8 cellular contexts compared by ENCODE assay signal in genomic region chr16:30377050-30377811, GRCh38. TPM values are rescaled to one million over a fixed set of nuclear protein-coding genes. Genes with fewer than 3 reads are reported as not detected.
A peak's percentile ranks its signal among the peaks of the same experiment; 100 is the strongest.
DNase-seq lines count a peak whose midpoint lies in the region; ATAC-seq and TF ChIP-seq lines count a peak whose summit lies in the region.

No MANE protein-coding gene starts in this region.

- H3K4me3 ChIP-seq in Panc1 (ENCODE audit: low read depth in 2 of 2, low read length in 2 of 2) (peak overlapping the region; percentile 89 to 96), epithelial cell of proximal tubule (ENCODE audit: low read depth, low read length) (peak overlapping the region; percentile 80), prostate gland (peak overlapping the region; percentile 56 to 62)

- intact Hi-C loops in Panc1 (cut with micrococcal nuclease; ENCODE audit: unreplicated experiment) (no loop called here), prostate gland (cut with DNase I) (loop anchor here (10.0 kb wide), 1 partner anchor 282 kb away; the partner anchor contains the start of genes TBX6 and YPEL3)

- no peak for DNase-seq in Panc1 (ENCODE audit: low read depth, low spot score)
- no peak for DNase-seq in epithelial cell of proximal tubule (ENCODE audit: low read depth)
- no peak for DNase-seq in prostate gland (ENCODE audit: low spot score)
- no peak for DNase-seq in MV-4-11 (lab: John Stamatoyannopoulos, UW)
- DNase-seq in GM20000 (ENCODE audit: low spot score): no peak
- no peak for DNase-seq in NCI-H146 treated with DMSO at 0.1 percent for 48 hours (lab: John Stamatoyannopoulos, UW; ENCODE audit: unreplicated experiment)

- TF ChIP-seq CTCF in Panc1 (IDR thresholded peaks at IDR 0.05) (no peak), epithelial cell of proximal tubule (conservative IDR thresholded peaks at IDR 0.05; ENCODE audit: low read depth, low read length) (no peak), prostate gland (IDR thresholded peaks at IDR 0.05) (no peak), GM20000 (IDR thresholded peaks at IDR 0.05; ENCODE audit: extremely low read depth, missing control alignments) (no peak)

- TSS peak; percentile 49 for BruUV-seq in Panc1 (replicated peaks; lab: Mats Ljungman, UMichigan)

- WGBS in prostate gland: 30% methylated on average over 28 of the region's 29 CpGs

- peaks cover 7% of the 10 kb centered on the region for H3K4me1 ChIP-seq in Panc1 (ENCODE audit: control insufficient read depth, insufficient read depth, low read length)
- peaks cover 3% of the 10 kb centered on the region for H3K4me1 ChIP-seq in prostate gland (replicated peaks)

- ATAC-seq in GM18511 (IDR thresholded peaks at IDR 0.05; ENCODE audit: unreplicated experiment) (peak; percentile 1), Panc1 (no peak), GM18519 (IDR thresholded peaks at IDR 0.05; ENCODE audit: low FRiP score, unreplicated experiment) (no peak)

- H3K36me3 ChIP-seq in Panc1 (ENCODE audit: control insufficient read depth, insufficient read depth, low read length): no peaks in the 10 kb centered on the region; the same call in 1 of the 2 replicates
- no peaks in the 10 kb centered on the region for H3K36me3 ChIP-seq in prostate gland

- H3K27me3 ChIP-seq in Panc1 (ENCODE audit: control insufficient read depth, insufficient read depth, low read length) (no peaks in the 10 kb centered on the region), prostate gland (replicated peaks; ENCODE audit: insufficient read depth) (no peaks in the 10 kb centered on the region)

- H3K9me3 ChIP-seq in Panc1 (ENCODE audit: control insufficient read depth, insufficient read depth, low read depth, low read length): no peaks in the 10 kb centered on the region
- no peaks in the 10 kb centered on the region for H3K9me3 ChIP-seq in prostate gland

- CTCF ChIA-PET in Panc1 (lab: Charles Lee): no interaction called here

- H3K27ac ChIP-seq in Panc1 (ENCODE audit: low read length): peak overlapping the region; percentile 87
- peak overlapping the region; percentile 98 to 100 for H3K27ac ChIP-seq in prostate gland

- no peak for TF ChIP-seq POLR2A in prostate gland (IDR thresholded peaks at IDR 0.05)

- in situ Hi-C loops in Panc1 (cut with HindIII; ENCODE audit: low pct_unique_long_range_greater_than_20kb, low sequenced_read_pairs): no loop called here

- POLR2A ChIA-PET in Panc1 (lab: Charles Lee): interaction anchor here (0.6 kb wide), 1 partner anchor 21 kb away, joined by 13 read pairs; no protein-coding TSS in a partner anchor

RNA-seq across cellular contexts. Expression of gene MYL11, which starts 2.6 kb away (rescaled TPM):
- not detected for total RNA-seq in Panc1 (2021; ENCODE audit: unreplicated experiment)
- 1.2 TPM for polyA plus RNA-seq in Panc1 (2012; ENCODE audit: insufficient read length)
- not detected in 2 replicates for total RNA-seq in epithelial cell of proximal tubule
- 10 to 100 TPM in 1 of 2 donors, 1 to 10 TPM in 1; 3.5 to 23.5 TPM for total RNA-seq in prostate gland

RNA-seq across cellular contexts. Expression of gene SEPTIN1, which starts 5.1 kb away (rescaled TPM):
- 1.7 TPM for total RNA-seq in Panc1 (2021; ENCODE audit: unreplicated experiment)
- 1.8 TPM for polyA plus RNA-seq in Panc1 (2012; ENCODE audit: insufficient read length)
- 0.23 TPM in 1 of 2 replicates, not detected in the other for total RNA-seq in epithelial cell of proximal tubule
- total RNA-seq in prostate gland: 1 to 10 TPM; 3.0 to 4.2 TPM

RNA-seq across cellular contexts. Expression of gene TBC1D10B, which starts 6.9 kb away (rescaled TPM):
- total RNA-seq in Panc1 (2021; ENCODE audit: unreplicated experiment) (52.6 TPM), epithelial cell of proximal tubule (51.8 and 53.6 TPM in 2 replicates), prostate gland (10 to 100 TPM; 40.3 to 59.4 TPM)
- polyA plus RNA-seq in Panc1 (2012; ENCODE audit: insufficient read length): 41.9 TPM

RNA-seq across cellular contexts. Expression of gene ZNF48, which starts 18.0 kb away (rescaled TPM):
- total RNA-seq in Panc1 (2021; ENCODE audit: unreplicated experiment): 16.6 TPM
- polyA plus RNA-seq in Panc1 (2012; ENCODE audit: insufficient read length): 17.6 TPM
- 12.6 and 15.6 TPM in 2 replicates for total RNA-seq in epithelial cell of proximal tubule
- 10 to 100 TPM; 11.9 to 12.2 TPM for total RNA-seq in prostate gland

RNA-seq across cellular contexts. Expression of gene CD2BP2, which starts 22.1 kb away (rescaled TPM):
- total RNA-seq in Panc1 (2021; ENCODE audit: unreplicated experiment): 90.7 TPM
- 68.7 TPM for polyA plus RNA-seq in Panc1 (2012; ENCODE audit: insufficient read length)
- 68.9 and 75.2 TPM in 2 replicates for total RNA-seq in epithelial cell of proximal tubule
- total RNA-seq in prostate gland: 10 to 100 TPM; 32.9 to 46.4 TPM
